9 cellular contexts compared by ENCODE assay signal in genomic region chr16:72092832-72093447, GRCh38. TPM values are rescaled to one million over a fixed set of nuclear protein-coding genes. Genes with fewer than 3 reads are reported as not detected.
A peak's percentile ranks its signal among the peaks of the same experiment; 100 is the strongest.
DNase-seq lines count a peak whose midpoint lies in the region; ATAC-seq, FAIRE-seq and TF ChIP-seq lines count a peak whose summit lies in the region.
"Had no signal": no experiment of that assay in that cellular context is flagged by ENCODE, and none has a peak within 500 bp of the region (broad histone marks: within the 10 kb centered on the region; RNA-seq: fewer than 3 reads in every experiment).

No MANE protein-coding gene starts in this region.

- H3K4me1 ChIP-seq in mammary epithelial cell (ENCODE audit: insufficient read depth, low read length) (peaks cover 17% of the 10 kb centered on the region), kidney (ENCODE audit: control insufficient read depth in 1 of 2, insufficient read depth in 1 of 2, low read depth in 1 of 2, low read length in 2 of 2) (peaks cover 8 to 20% of the 10 kb centered on the region in 2 donors)

- peaks cover 83% of the 10 kb centered on the region for H3K79me2 ChIP-seq in mammary epithelial cell (ENCODE audit: insufficient read depth, low read length)

- FAIRE-seq in kidney (lab: Jason Lieb, UNC): no peak

- in situ Hi-C loops in mammary epithelial cell (cut with MboI; ENCODE audit: low sequenced_read_pairs in 2 of 2): no loop called here

- ATAC-seq in stimulated activated naive CD8-positive, alpha-beta T cell treated with anti-CD3 and anti-CD28 coated beads, Interleukin-15, Interleukin-2, amounts not matched to agents 100 U/mL and 50 U/mL, for 24 hours: no peak
- ATAC-seq in GM21786 (IDR thresholded peaks at IDR 0.05; ENCODE audit: unreplicated experiment): no peak

- H4K20me1 ChIP-seq in mammary epithelial cell (ENCODE audit: insufficient read depth, low read length): no peaks in the 10 kb centered on the region

- 0% methylated on average over 21 of the region's 22 CpGs for WGBS in mammary epithelial cell (ENCODE audit: low coverage, missing lambda C conversion rate)

- H3K9me3 ChIP-seq in mammary epithelial cell (replicated peaks; ENCODE audit: insufficient read depth, low read length) (no peaks in the 10 kb centered on the region), kidney (ENCODE audit: control insufficient read depth in 1 of 2, low read length in 2 of 2) (no peaks in the 10 kb centered on the region)

- intact Hi-C loops in mammary epithelial cell (cut with micrococcal nuclease): loop anchor here (2.0 kb wide), 1 partner anchor 84 kb away; the partner anchor contains the start of gene DHODH
- intact Hi-C loops in kidney (cut with DNase I): no loop called here

- dilution Hi-C loops in mammary epithelial cell (cut with HindIII; ENCODE audit: low sequenced_read_pairs): loop anchor here (5.0 kb wide), 1 partner anchor 36 kb away; no protein-coding TSS in a partner anchor

- CTCF ChIA-PET in mammary epithelial cell (lab: Charles Lee; ENCODE audit: low non-redundant PET): no interaction called here

- peak; percentile 26 for DNase-seq in NCI-H748 (lab: John Stamatoyannopoulos, UW; ENCODE audit: unreplicated experiment)
- no peak for DNase-seq in NCI-H748 treated with DMSO at 0.1 percent for 48 hours (lab: John Stamatoyannopoulos, UW)
- peak; percentile 54 for DNase-seq in NCI-H226
- peak; percentile 70 for DNase-seq in mammary epithelial cell
- no peak for DNase-seq in kidney
- peak; percentile 21 for DNase-seq in stimulated activated naive CD8-positive, alpha-beta T cell treated with anti-CD3 and anti-CD28 coated beads, Interleukin-15, Interleukin-2, amounts not matched to agents 100 U/mL and 50 U/mL, for 24 hours
- DNase-seq in SKM-1 treated with dmso at 0.1 percent for 144 hours (lab: John Stamatoyannopoulos, UW; ENCODE audit: unreplicated experiment): no peak

- peak overlapping the region; percentile 95 for H3K4me2 ChIP-seq in mammary epithelial cell (ENCODE audit: insufficient read depth, low read depth, low read length)

- H3K27ac ChIP-seq in mammary epithelial cell (ENCODE audit: insufficient read depth, low read depth, low read length) (peak overlapping the region; percentile 85), kidney (ENCODE audit: low read depth in 2 of 2, low read length in 2 of 2) (peak overlapping the region; percentile 79 to 86)

- BruUV-seq in mammary epithelial cell (replicated peaks; lab: Mats Ljungman, UMichigan): TSS peak; percentile 42

- H3K36me3 ChIP-seq in mammary epithelial cell (ENCODE audit: insufficient read depth, low read length) (peaks cover 23% of the 10 kb centered on the region), kidney (ENCODE audit: control insufficient read depth in 1 of 2, insufficient read depth in 2 of 2, low read length in 2 of 2) (peaks cover 22 to 38% of the 10 kb centered on the region in 2 donors)

- H3K4me3 ChIP-seq in mammary epithelial cell (replicated peaks in 1 of 3; ENCODE audit: insufficient read depth in 1 of 3, low read depth in 2 of 3, low read length in 3 of 3): peak overlapping the region; percentile 69 to 100 (median 92)
- peak overlapping the region; percentile 85 for H3K4me3 ChIP-seq in kidney (ENCODE audit: low read length in 2 of 2)

- H2AFZ ChIP-seq in mammary epithelial cell (ENCODE audit: low read depth, low read length): peak overlapping the region; percentile 86

- H3K9ac ChIP-seq in mammary epithelial cell (ENCODE audit: insufficient read depth, low read length) (peak overlapping the region; percentile 94), kidney (ENCODE audit: low read length in 2 of 2) (peak overlapping the region; percentile 60 to 87)

- no peaks in the 10 kb centered on the region for H3K27me3 ChIP-seq in mammary epithelial cell (ENCODE audit: insufficient read depth, low read length)

- TF ChIP-seq CTCF in mammary epithelial cell (conservative IDR thresholded peaks at IDR 0.05 in 1 of 2, IDR thresholded peaks at IDR 0.05 in 1 of 2; ENCODE audit: extremely low read depth in 1 of 2, insufficient read depth in 1 of 2, low read depth in 1 of 2, low read length in 2 of 2) (no peak), kidney (IDR thresholded peaks at IDR 0.05; ENCODE audit: borderline replicate concordance, extremely low read depth, insufficient read depth) (no peak)

RNA-seq across cellular contexts. Expression of gene TXNL4B, which starts 0.5 kb away (rescaled TPM):
- total RNA-seq in mammary epithelial cell (10 to 100 TPM in 1 of 2 donors, 1 to 10 TPM in 1; 7.5 to 16.3 TPM), kidney (16.1 TPM)
- polyA plus RNA-seq in mammary epithelial cell (10.2 TPM), kidney (ENCODE audit: insufficient read depth, low read depth, low replicate concordance) (11.9 TPM)
- polyA minus RNA-seq in mammary epithelial cell: 5.8 TPM

RNA-seq across cellular contexts. Expression of gene DHX38, which starts 0.7 kb away (rescaled TPM):
- 10 to 100 TPM; 32.3 to 62.9 TPM for total RNA-seq in mammary epithelial cell
- polyA plus RNA-seq in mammary epithelial cell: 35.5 TPM
- 59.6 TPM for polyA minus RNA-seq in mammary epithelial cell
- 60.9 TPM for total RNA-seq in kidney
- 23.3 TPM for polyA plus RNA-seq in kidney (ENCODE audit: insufficient read depth, low read depth, low replicate concordance)

RNA-seq across cellular contexts. Expression of gene HPR, which starts 29.9 kb away (rescaled TPM):
- total RNA-seq in mammary epithelial cell (not detected), kidney (0.79 TPM)
- polyA plus RNA-seq in mammary epithelial cell (not detected), kidney (ENCODE audit: insufficient read depth, low read depth, low replicate concordance) (6.3 TPM)
- polyA minus RNA-seq in mammary epithelial cell: not detected
- total RNA-seq: glomerular endothelial cell had no signal

RNA-seq across cellular contexts. Expression of gene HP, which starts 38.6 kb away (rescaled TPM):
- total RNA-seq in mammary epithelial cell (not detected), kidney (41.4 TPM)
- polyA plus RNA-seq in mammary epithelial cell (not detected), kidney (ENCODE audit: insufficient read depth, low read depth, low replicate concordance) (73.9 TPM)
- not detected for polyA minus RNA-seq in mammary epithelial cell
- total RNA-seq: glomerular endothelial cell had no signal

Comparison
In these comparisons a context has a peak if more than half of its experiments do, and no peak if none do; other contexts are left out.
1. DNase-seq: peak in NCI-H748 (single experiment), NCI-H226 (single experiment), mammary epithelial cell (single experiment) and stimulated activated naive CD8-positive, alpha-beta T cell treated with anti-CD3 and anti-CD28 coated beads, Interleukin-15, Interleukin-2, amounts not matched to agents 100 U/mL and 50 U/mL, for 24 hours (single experiment); none in NCI-H748 treated with DMSO at 0.1 percent for 48 hours (single experiment), kidney (single experiment) and SKM-1 treated with dmso at 0.1 percent for 144 hours (single experiment).